1 cellular context compared by ENCODE assay signal in genomic region chr4:52641853-52642563, GRCh38.
A peak's percentile ranks its signal among the peaks of the same experiment; 100 is the strongest.
TF ChIP-seq lines count a peak whose summit lies in the region.

No MANE protein-coding gene starts in this region.

TF ChIP-seq in HCT116, 20 proteins besides CTCF, POLR2A, EP300 and RAD21 (continued from another document):
- no peak for TF ChIP-seq REST (IDR thresholded peaks at IDR 0.05; ENCODE audit: low read depth)
- TF ChIP-seq YY1 (IDR thresholded peaks at IDR 0.05; ENCODE audit: extremely low read depth, insufficient replicate concordance, low read depth, low read length): peak; percentile 30
- TF ChIP-seq, protein P1, sequence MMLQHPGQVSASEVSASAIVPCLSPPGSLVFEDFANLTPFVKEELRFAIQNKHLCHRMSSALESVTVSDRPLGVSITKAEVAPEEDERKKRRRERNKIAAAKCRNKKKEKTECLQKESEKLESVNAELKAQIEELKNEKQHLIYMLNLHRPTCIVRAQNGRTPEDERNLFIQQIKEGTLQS (IDR thresholded peaks at IDR 0.05): 0 out of 2 replicates have a peak, but pooled peaks have one; percentile 31
- TF ChIP-seq POLR2AphosphoS5 (IDR thresholded peaks at IDR 0.05; ENCODE audit: low read depth, low read length): no peak
- peak; percentile 71; the same call in 1 of the 2 replicates for TF ChIP-seq SP1 (IDR thresholded peaks at IDR 0.05; ENCODE audit: low read depth)
- TF ChIP-seq SRF (IDR thresholded peaks at IDR 0.05; ENCODE audit: low read depth): peak; percentile 55; the same call in 1 of the 2 replicates
- no peak for TF ChIP-seq EZH2 (IDR thresholded peaks at IDR 0.05)
- no peak for TF ChIP-seq ZNF274 (IDR thresholded peaks at IDR 0.05; ENCODE audit: low read depth, low read length)
- TF ChIP-seq ZFX (IDR thresholded peaks at IDR 0.05): no peak
- peak; percentile 90 for TF ChIP-seq JUND (IDR thresholded peaks at IDR 0.05)
- TF ChIP-seq, protein P2, sequence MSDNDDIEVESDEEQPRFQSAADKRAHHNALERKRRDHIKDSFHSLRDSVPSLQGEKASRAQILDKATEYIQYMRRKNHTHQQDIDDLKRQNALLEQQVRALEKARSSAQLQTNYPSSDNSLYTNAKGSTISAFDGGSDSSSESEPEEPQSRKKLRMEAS (IDR thresholded peaks at IDR 0.05): no peak
- TF ChIP-seq SIN3A (IDR thresholded peaks at IDR 0.05; ENCODE audit: low read depth): 0 out of 2 replicates have a peak, but pooled peaks have one; percentile 64
